In the genomic region with DNA sequence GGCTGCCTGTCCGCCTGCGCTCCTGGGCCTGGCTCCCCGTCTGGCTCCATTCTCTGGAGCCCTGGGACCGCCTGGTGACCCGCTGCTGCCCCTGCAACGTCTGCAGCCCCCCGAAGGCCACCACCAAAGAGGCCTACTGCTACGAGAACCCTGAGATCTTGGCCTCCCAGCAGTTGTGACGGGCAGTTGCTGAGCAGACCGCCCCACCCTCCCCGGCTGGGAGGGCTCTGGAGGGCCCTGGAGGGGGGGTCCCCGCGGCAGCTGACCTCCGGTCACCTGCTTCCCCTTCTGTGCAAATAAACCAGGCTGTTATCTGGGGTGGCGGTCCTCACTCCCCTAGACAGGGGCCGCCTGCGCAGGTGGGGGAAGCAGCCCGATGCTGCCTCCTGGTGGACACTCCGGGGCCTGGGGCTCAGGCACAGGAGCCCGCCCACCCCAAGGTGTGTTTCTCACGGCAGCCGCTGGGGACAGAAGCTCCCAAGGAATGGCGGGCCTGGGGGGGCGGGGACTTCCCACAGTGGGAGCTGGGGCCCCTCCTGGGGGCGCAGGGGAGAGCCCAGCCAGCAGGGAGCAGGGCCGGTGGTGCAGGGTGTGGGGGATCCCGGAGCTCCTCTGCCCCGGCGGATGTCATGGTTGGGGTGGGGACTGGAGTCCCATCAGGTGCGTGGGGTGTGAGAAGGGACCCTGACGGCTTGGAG, we compare ENCODE assay signal across 8 cellular contexts. TPM values are rescaled to one million over a fixed set of nuclear protein-coding genes. Genes with fewer than 3 reads are reported as not detected.
DNase-seq lines count a peak whose midpoint lies in the region; ATAC-seq and TF ChIP-seq lines count a peak whose summit lies in the region.

No MANE protein-coding gene starts in this region.

- peaks cover 45% of the 10 kb centered on the region for H3K4me1 ChIP-seq in suprapubic skin

- peak; percentile 76 for DNase-seq in MG63
- DNase-seq in SHP77 (lab: John Stamatoyannopoulos, UW), result peak; percentile 74 to 84
- DNase-seq in activated effector memory CD4-positive, alpha-beta T cell treated with Interleukin-2 at 50 U/mL for 16 hours, result peak; percentile 81
- DNase-seq in foreskin fibroblast, result peak; percentile 62 to 91
- peak; percentile 86 for DNase-seq in omental fat pad (ENCODE audit: low spot score)
- peak; percentile 93 to 94 for DNase-seq in suprapubic skin (ENCODE audit: low spot score in 2 of 2)

- H3K36me3 ChIP-seq in MG63 (no peaks in the 10 kb centered on the region), suprapubic skin (no peaks in the 10 kb centered on the region)

- 21% methylated on average over 14 of the region's 31 CpGs for WGBS in suprapubic skin

- no peak for TF ChIP-seq POLR2A in suprapubic skin (IDR thresholded peaks at IDR 0.05)

- H3K9me3 ChIP-seq in MG63, result no peaks in the 10 kb centered on the region
- H3K9me3 ChIP-seq in suprapubic skin, result no peaks in the 10 kb centered on the region

- TF ChIP-seq CTCF in GM12872 (IDR thresholded peaks at IDR 0.05; ENCODE audit: insufficient read depth, low read depth, low read length) (peak; percentile 93), foreskin fibroblast (IDR thresholded peaks at IDR 0.05; ENCODE audit: low read depth, low read length) (peak; percentile 98), omental fat pad (IDR thresholded peaks at IDR 0.05) (peak in 2 of 3 donors; percentile 95), suprapubic skin (IDR thresholded peaks at IDR 0.05) (peak; percentile 96 to 100)

- H3K27me3 ChIP-seq in MG63 (no peaks in the 10 kb centered on the region), suprapubic skin (peaks cover 47% of the 10 kb centered on the region)

- no peak for TF ChIP-seq EP300 in suprapubic skin (IDR thresholded peaks at IDR 0.05)

- peak; percentile 29 for ATAC-seq in omental fat pad (ENCODE audit: low FRiP score)
- ATAC-seq in GM21447 (IDR thresholded peaks at IDR 0.05; ENCODE audit: unreplicated experiment), result no peak

- H3K4me3 ChIP-seq in MG63 (no peak overlapping the region), foreskin fibroblast (ENCODE audit: low read depth in 1 of 2, low read length in 2 of 2) (no peak overlapping the region), suprapubic skin (peak overlapping the region; percentile 24)

- peak overlapping the region; percentile 78 for H3K27ac ChIP-seq in suprapubic skin

RNA-seq across cellular contexts. Expression of gene TUBB4B, which starts 4.7 kb away (rescaled TPM):
- total RNA-seq in MG63 (2014; rRNA removed; shearing (Covaris generic); ENCODE audit: low replicate concordance), result 577 and 829 TPM in 2 replicates
- total RNA-seq in omental fat pad (100 to 1,000 TPM; 197 to 452 (median 288) TPM), suprapubic skin (100 to 1,000 TPM; 225 to 708 (median 639) TPM)

RNA-seq across cellular contexts. Expression of gene SLC34A3, which starts 5.7 kb away (rescaled TPM):
- not detected in 2 replicates for total RNA-seq in MG63 (2014; rRNA removed; shearing (Covaris generic); ENCODE audit: low replicate concordance)
- total RNA-seq in omental fat pad, result not detected
- under 1 TPM in 1 of 4 donors, not detected in 3; 0.34 TPM for total RNA-seq in suprapubic skin

RNA-seq across cellular contexts. Expression of gene RNF224, which starts 9.1 kb away (rescaled TPM):
- total RNA-seq in MG63 (2014; rRNA removed; shearing (Covaris generic); ENCODE audit: low replicate concordance), result not detected in 2 replicates
- total RNA-seq in omental fat pad (under 1 TPM in 1 of 4 donors, not detected in 3; 0.19 TPM), suprapubic skin (1 to 10 TPM in 3 of 4 donors, under 1 TPM in 1; 0.34 to 2.0 (median 1.1) TPM)

RNA-seq across cellular contexts. Expression of gene CYSRT1, which starts 11.4 kb away (rescaled TPM):
- total RNA-seq in MG63 (2014; rRNA removed; shearing (Covaris generic); ENCODE audit: low replicate concordance), result 0.89 and 1.5 TPM in 2 replicates
- under 1 TPM in 3 of 4 donors, not detected in 1; 0.36 to 0.65 (median 0.38) TPM for total RNA-seq in omental fat pad
- 10 to 100 TPM; 22.8 to 65.7 (median 44.2) TPM for total RNA-seq in suprapubic skin

RNA-seq across cellular contexts. Expression of gene RNF208, which starts 14.3 kb away (rescaled TPM):
- not detected in 2 replicates for total RNA-seq in MG63 (2014; rRNA removed; shearing (Covaris generic); ENCODE audit: low replicate concordance)
- 1 to 10 TPM in 1 of 4 donors, under 1 TPM in 2, not detected in 1; 0.65 to 1.0 (median 0.72) TPM for total RNA-seq in omental fat pad
- total RNA-seq in suprapubic skin, result 1 to 10 TPM; 2.8 to 7.5 (median 5.2) TPM
